ENCODE assay signal across 1 cellular context in the genomic region with DNA sequence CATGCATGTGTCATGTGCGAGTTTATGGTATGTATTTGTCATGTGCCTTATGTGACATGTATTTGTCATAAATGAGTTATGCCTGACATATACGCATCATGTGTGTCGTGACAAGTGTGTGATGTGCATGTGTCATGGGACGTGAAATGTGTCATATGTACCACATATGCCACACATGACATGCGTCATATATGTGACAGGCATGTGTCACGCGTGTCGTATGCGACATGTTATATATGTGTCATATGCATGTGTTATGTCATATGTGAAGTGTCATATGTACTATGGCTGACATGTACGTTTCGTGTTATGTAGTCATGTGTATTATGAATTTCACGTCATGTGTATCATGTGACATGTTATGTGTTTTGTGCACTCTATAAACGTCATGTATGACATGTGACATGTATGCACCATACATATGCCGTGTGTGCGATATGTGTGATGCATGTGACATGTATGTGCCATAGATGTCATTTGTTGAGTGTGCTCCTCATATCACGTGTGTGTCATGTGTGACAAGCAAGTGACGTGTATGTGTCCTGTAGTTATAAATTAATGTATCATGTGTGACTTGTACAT.
TF ChIP-seq lines count a peak whose summit lies in the region.

No MANE protein-coding gene starts in this region.

TF ChIP-seq in K562, 482 proteins besides CTCF, POLR2A, EP300 and RAD21 (continued from another document):
- TF ChIP-seq, protein P1, sequence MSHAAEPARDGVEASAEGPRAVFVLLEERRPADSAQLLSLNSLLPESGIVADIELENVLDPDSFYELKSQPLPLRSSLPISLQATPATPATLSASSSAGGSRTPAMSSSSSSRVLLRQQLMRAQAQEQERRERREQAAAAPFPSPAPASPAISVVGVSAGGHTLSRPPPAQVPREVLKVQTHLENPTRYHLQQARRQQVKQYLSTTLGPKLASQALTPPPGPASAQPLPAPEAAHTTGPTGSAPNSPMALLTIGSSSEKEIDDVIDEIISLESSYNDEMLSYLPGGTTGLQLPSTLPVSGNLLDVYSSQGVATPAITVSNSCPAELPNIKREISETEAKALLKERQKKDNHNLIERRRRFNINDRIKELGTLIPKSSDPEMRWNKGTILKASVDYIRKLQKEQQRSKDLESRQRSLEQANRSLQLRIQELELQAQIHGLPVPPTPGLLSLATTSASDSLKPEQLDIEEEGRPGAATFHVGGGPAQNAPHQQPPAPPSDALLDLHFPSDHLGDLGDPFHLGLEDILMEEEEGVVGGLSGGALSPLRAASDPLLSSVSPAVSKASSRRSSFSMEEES (CRISPR knock-in tag; IDR thresholded peaks at IDR 0.05), result peak; percentile 82
- TF ChIP-seq ZNF174 (CRISPR knock-in tag; IDR thresholded peaks at IDR 0.05) (no peak), POLR2H (tag; IDR thresholded peaks at IDR 0.05; ENCODE audit: low read depth) (no peak), HNRNPH1 (optimal IDR thresholded peaks at IDR 0.05; ENCODE audit: low read depth, low read length) (no peak)
- TF ChIP-seq, protein P2, sequence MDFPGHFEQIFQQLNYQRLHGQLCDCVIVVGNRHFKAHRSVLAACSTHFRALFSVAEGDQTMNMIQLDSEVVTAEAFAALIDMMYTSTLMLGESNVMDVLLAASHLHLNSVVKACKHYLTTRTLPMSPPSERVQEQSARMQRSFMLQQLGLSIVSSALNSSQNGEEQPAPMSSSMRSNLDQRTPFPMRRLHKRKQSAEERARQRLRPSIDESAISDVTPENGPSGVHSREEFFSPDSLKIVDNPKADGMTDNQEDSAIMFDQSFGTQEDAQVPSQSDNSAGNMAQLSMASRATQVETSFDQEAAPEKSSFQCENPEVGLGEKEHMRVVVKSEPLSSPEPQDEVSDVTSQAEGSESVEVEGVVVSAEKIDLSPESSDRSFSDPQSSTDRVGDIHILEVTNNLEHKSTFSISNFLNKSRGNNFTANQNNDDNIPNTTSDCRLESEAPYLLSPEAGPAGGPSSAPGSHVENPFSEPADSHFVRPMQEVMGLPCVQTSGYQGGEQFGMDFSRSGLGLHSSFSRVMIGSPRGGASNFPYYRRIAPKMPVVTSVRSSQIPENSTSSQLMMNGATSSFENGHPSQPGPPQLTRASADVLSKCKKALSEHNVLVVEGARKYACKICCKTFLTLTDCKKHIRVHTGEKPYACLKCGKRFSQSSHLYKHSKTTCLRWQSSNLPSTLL (IDR thresholded peaks at IDR 0.05), result no peak
- TF ChIP-seq, protein P3, sequence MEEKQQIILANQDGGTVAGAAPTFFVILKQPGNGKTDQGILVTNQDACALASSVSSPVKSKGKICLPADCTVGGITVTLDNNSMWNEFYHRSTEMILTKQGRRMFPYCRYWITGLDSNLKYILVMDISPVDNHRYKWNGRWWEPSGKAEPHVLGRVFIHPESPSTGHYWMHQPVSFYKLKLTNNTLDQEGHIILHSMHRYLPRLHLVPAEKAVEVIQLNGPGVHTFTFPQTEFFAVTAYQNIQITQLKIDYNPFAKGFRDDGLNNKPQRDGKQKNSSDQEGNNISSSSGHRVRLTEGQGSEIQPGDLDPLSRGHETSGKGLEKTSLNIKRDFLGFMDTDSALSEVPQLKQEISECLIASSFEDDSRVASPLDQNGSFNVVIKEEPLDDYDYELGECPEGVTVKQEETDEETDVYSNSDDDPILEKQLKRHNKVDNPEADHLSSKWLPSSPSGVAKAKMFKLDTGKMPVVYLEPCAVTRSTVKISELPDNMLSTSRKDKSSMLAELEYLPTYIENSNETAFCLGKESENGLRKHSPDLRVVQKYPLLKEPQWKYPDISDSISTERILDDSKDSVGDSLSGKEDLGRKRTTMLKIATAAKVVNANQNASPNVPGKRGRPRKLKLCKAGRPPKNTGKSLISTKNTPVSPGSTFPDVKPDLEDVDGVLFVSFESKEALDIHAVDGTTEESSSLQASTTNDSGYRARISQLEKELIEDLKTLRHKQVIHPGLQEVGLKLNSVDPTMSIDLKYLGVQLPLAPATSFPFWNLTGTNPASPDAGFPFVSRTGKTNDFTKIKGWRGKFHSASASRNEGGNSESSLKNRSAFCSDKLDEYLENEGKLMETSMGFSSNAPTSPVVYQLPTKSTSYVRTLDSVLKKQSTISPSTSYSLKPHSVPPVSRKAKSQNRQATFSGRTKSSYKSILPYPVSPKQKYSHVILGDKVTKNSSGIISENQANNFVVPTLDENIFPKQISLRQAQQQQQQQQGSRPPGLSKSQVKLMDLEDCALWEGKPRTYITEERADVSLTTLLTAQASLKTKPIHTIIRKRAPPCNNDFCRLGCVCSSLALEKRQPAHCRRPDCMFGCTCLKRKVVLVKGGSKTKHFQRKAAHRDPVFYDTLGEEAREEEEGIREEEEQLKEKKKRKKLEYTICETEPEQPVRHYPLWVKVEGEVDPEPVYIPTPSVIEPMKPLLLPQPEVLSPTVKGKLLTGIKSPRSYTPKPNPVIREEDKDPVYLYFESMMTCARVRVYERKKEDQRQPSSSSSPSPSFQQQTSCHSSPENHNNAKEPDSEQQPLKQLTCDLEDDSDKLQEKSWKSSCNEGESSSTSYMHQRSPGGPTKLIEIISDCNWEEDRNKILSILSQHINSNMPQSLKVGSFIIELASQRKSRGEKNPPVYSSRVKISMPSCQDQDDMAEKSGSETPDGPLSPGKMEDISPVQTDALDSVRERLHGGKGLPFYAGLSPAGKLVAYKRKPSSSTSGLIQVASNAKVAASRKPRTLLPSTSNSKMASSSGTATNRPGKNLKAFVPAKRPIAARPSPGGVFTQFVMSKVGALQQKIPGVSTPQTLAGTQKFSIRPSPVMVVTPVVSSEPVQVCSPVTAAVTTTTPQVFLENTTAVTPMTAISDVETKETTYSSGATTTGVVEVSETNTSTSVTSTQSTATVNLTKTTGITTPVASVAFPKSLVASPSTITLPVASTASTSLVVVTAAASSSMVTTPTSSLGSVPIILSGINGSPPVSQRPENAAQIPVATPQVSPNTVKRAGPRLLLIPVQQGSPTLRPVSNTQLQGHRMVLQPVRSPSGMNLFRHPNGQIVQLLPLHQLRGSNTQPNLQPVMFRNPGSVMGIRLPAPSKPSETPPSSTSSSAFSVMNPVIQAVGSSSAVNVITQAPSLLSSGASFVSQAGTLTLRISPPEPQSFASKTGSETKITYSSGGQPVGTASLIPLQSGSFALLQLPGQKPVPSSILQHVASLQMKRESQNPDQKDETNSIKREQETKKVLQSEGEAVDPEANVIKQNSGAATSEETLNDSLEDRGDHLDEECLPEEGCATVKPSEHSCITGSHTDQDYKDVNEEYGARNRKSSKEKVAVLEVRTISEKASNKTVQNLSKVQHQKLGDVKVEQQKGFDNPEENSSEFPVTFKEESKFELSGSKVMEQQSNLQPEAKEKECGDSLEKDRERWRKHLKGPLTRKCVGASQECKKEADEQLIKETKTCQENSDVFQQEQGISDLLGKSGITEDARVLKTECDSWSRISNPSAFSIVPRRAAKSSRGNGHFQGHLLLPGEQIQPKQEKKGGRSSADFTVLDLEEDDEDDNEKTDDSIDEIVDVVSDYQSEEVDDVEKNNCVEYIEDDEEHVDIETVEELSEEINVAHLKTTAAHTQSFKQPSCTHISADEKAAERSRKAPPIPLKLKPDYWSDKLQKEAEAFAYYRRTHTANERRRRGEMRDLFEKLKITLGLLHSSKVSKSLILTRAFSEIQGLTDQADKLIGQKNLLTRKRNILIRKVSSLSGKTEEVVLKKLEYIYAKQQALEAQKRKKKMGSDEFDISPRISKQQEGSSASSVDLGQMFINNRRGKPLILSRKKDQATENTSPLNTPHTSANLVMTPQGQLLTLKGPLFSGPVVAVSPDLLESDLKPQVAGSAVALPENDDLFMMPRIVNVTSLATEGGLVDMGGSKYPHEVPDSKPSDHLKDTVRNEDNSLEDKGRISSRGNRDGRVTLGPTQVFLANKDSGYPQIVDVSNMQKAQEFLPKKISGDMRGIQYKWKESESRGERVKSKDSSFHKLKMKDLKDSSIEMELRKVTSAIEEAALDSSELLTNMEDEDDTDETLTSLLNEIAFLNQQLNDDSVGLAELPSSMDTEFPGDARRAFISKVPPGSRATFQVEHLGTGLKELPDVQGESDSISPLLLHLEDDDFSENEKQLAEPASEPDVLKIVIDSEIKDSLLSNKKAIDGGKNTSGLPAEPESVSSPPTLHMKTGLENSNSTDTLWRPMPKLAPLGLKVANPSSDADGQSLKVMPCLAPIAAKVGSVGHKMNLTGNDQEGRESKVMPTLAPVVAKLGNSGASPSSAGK (IDR thresholded peaks at IDR 0.05), result no peak
- TF ChIP-seq, protein P4, sequence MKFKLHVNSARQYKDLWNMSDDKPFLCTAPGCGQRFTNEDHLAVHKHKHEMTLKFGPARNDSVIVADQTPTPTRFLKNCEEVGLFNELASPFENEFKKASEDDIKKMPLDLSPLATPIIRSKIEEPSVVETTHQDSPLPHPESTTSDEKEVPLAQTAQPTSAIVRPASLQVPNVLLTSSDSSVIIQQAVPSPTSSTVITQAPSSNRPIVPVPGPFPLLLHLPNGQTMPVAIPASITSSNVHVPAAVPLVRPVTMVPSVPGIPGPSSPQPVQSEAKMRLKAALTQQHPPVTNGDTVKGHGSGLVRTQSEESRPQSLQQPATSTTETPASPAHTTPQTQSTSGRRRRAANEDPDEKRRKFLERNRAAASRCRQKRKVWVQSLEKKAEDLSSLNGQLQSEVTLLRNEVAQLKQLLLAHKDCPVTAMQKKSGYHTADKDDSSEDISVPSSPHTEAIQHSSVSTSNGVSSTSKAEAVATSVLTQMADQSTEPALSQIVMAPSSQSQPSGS (CRISPR knock-in tag; IDR thresholded peaks at IDR 0.05), result 0 out of 2 replicates have a peak, but pooled peaks have one; percentile 27
